13 cellular contexts compared by ENCODE assay signal in the genomic region with DNA sequence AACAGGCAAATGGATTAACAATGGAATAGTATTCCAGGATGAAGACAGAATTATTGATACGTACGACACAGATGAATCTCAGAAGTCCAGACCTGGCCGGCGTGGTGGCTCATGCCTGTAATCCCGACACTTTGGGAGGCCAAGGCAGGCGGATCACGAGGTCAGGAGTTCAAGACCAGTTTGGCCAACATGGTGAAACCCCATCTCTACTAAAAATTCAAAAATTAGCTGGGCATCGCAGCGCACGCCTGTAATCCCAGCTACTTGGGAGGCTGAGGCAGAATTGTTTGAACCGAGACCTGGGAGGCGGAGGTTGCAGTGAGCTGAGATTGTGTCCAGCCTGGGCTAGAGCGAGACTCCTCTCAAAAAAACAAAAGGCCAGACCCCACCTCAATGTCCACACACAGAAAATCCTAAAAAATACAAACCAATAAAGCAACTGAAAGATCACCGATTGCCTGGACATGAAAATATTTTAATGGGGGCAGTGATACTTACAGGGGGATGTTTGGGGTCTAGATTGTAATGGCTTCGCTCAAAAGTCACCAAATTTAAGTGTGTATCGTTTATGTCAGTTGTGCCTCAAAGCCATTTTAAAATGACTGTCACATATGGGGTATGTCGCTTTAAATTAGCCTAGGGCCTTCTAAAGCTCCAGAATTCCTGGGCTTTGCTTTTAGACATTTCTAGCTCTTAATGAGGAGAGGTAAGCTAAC. TPM values are rescaled to one million over a fixed set of nuclear protein-coding genes. Genes with fewer than 3 reads are reported as not detected.
A peak's percentile ranks its signal among the peaks of the same experiment; 100 is the strongest.
DNase-seq lines count a peak whose midpoint lies in the region; ATAC-seq and TF ChIP-seq lines count a peak whose summit lies in the region.
"Had no signal": no experiment of that assay in that cellular context is flagged by ENCODE, and none has a peak within 500 bp of the region (broad histone marks: within the 10 kb centered on the region; RNA-seq: fewer than 3 reads in every experiment).

No MANE protein-coding gene starts in this region.

- peaks cover 27 to 39% of the 10 kb centered on the region in 2 donors for H3K36me3 Mint-ChIP-seq in activated T-cell treated with anti-CD3 and anti-CD28 coated beads, Interleukin-2, amount 50 U/mL, for 72 hours (ENCODE audit: insufficient read depth in 2 of 2)
- peaks cover 63% of the 10 kb centered on the region for H3K36me3 Mint-ChIP-seq in activated T-helper 1 cell treated with anti-CD3 and anti-CD28 coated beads, Interleukin-12 subunit alpha, Interleukin-12 subunit beta, Interleukin-2, Interleukin-4 antibody, amounts not matched to agents 30 ng/mL and 10 ng/mL and 1 ng/mL, durations not matched to agents 14 hours and 24 hours and 36 hours (ENCODE audit: low read depth)
- H3K36me3 Mint-ChIP-seq in neural crest cell (ENCODE audit: low read depth), result peaks cover 42% of the 10 kb centered on the region

- no peak for ATAC-seq in activated T-cell treated with anti-CD3 and anti-CD28 coated beads, Interleukin-2, amount 50 U/mL, for 72 hours (replicated peaks in 1 of 2)
- no peak for ATAC-seq in HG02852 (IDR thresholded peaks at IDR 0.05; ENCODE audit: unreplicated experiment)

- in situ Hi-C loops in GM23248 (cut with MboI), result no loop called here

- 89 to 91% methylated on average over 17 of the region's 17 CpGs for WGBS in GM23248 (ENCODE audit: low coverage in 1 of 2, low lambda C conversion rate in 2 of 2, missing lambda C conversion rate in 2 of 2), 2 experiments

- H3K79me2 ChIP-seq in GM23248 (ENCODE audit: insufficient read depth), result peaks cover 52% of the 10 kb centered on the region

- no peak overlapping the region for H3K4me2 ChIP-seq in GM23248 (ENCODE audit: unreplicated experiment)

- no peak overlapping the region for H3K4me3 ChIP-seq in GM23248
- H3K4me3 ChIP-seq: breast epithelium, esophagus squamous epithelium, lung had no signal

- no peaks in the 10 kb centered on the region for H3K27me3 Mint-ChIP-seq in activated T-cell treated with anti-CD3 and anti-CD28 coated beads, Interleukin-2, amount 50 U/mL, for 72 hours (ENCODE audit: low read depth)
- H3K27me3 Mint-ChIP-seq in activated T-helper 1 cell treated with anti-CD3 and anti-CD28 coated beads, Interleukin-12 subunit alpha, Interleukin-12 subunit beta, Interleukin-2, Interleukin-4 antibody, amounts not matched to agents 30 ng/mL and 10 ng/mL and 1 ng/mL, durations not matched to agents 14 hours and 24 hours and 36 hours (ENCODE audit: insufficient read depth), result no peaks in the 10 kb centered on the region
- H3K27me3 Mint-ChIP-seq in neural crest cell (ENCODE audit: low read depth), result no peaks in the 10 kb centered on the region

- no peak for TF ChIP-seq CTCF in neural crest cell (conservative IDR thresholded peaks at IDR 0.05)

- peaks cover 34% of the 10 kb centered on the region for H3K36me3 ChIP-seq in GM23248 (ENCODE audit: low read depth)

- H3K9me3 ChIP-seq in GM23248 (ENCODE audit: low read depth), result no peaks in the 10 kb centered on the region
- H3K9me3 ChIP-seq: breast epithelium, esophagus squamous epithelium had no signal

- DNase-seq in activated T-cell treated with anti-CD3 and anti-CD28 coated beads, Interleukin-2, amount 50 U/mL, for 72 hours, result no peak
- no peak for DNase-seq in activated T-cell treated with anti-CD3 and anti-CD28 coated beads, Interleukin-2, amount 50 U/mL, for 1 hour
- DNase-seq in GM23248 (no peak), neural crest cell (ENCODE audit: low read depth, low spot score) (no peak), NAMALWA (ENCODE audit: low spot score) (no peak)
- DNase-seq in activated T-helper 1 cell treated with anti-CD3 and anti-CD28 coated beads, Interleukin-12 subunit alpha, Interleukin-12 subunit beta, Interleukin-2, Interleukin-4 antibody, amounts not matched to agents 30 ng/mL and 10 ng/mL and 1 ng/mL, durations not matched to agents 14 hours and 24 hours and 36 hours (ENCODE audit: low spot score), result no peak
- no peak for DNase-seq in stimulated activated CD4-positive, alpha-beta T cell treated with anti-CD3 and anti-CD28 coated beads, Interleukin-2, amount 100 ng/mL, for 48 hours
- DNase-seq: activated CD8-positive, alpha-beta memory T cell treated with anti-CD3 and anti-CD28 coated beads for 24 hours; esophagus squamous epithelium; glutamatergic neuron had no signal

- peaks cover 66% of the 10 kb centered on the region for H3F3A ChIP-seq in GM23248 (ENCODE audit: insufficient read depth)

- peaks cover 16% of the 10 kb centered on the region for H3K4me1 ChIP-seq in GM23248 (ENCODE audit: insufficient read depth)
- H3K4me1 ChIP-seq: breast epithelium had no signal

- H2AFZ ChIP-seq in GM23248, result no peak overlapping the region

- 0 out of 2 replicates have a peak overlapping the region, but pooled peaks have one; percentile 1 for H3K27ac ChIP-seq in GM23248
- H3K27ac ChIP-seq: breast epithelium, esophagus squamous epithelium had no signal

- no peaks in the 10 kb centered on the region for H3K9me2 ChIP-seq in GM23248 (ENCODE audit: insufficient read depth)

- peak overlapping the region; percentile 71 for H3K27ac Mint-ChIP-seq in activated T-cell treated with anti-CD3 and anti-CD28 coated beads, Interleukin-2, amount 50 U/mL, for 72 hours
- no peak overlapping the region for H3K27ac Mint-ChIP-seq in activated T-helper 1 cell treated with anti-CD3 and anti-CD28 coated beads, Interleukin-12 subunit alpha, Interleukin-12 subunit beta, Interleukin-2, Interleukin-4 antibody, amounts not matched to agents 30 ng/mL and 10 ng/mL and 1 ng/mL, durations not matched to agents 14 hours and 24 hours and 36 hours
- H3K27ac Mint-ChIP-seq in neural crest cell (ENCODE audit: unreplicated experiment), result no peak overlapping the region

- H3K9me3 Mint-ChIP-seq in activated T-cell treated with anti-CD3 and anti-CD28 coated beads, Interleukin-2, amount 50 U/mL, for 72 hours, result no peaks in the 10 kb centered on the region
- no peaks in the 10 kb centered on the region for H3K9me3 Mint-ChIP-seq in activated T-helper 1 cell treated with anti-CD3 and anti-CD28 coated beads, Interleukin-12 subunit alpha, Interleukin-12 subunit beta, Interleukin-2, Interleukin-4 antibody, amounts not matched to agents 30 ng/mL and 10 ng/mL and 1 ng/mL, durations not matched to agents 14 hours and 24 hours and 36 hours
- H3K9me3 Mint-ChIP-seq in neural crest cell, result no peaks in the 10 kb centered on the region

- peaks cover 32% of the 10 kb centered on the region for H3K4me1 Mint-ChIP-seq in activated T-cell treated with anti-CD3 and anti-CD28 coated beads, Interleukin-2, amount 50 U/mL, for 72 hours (ENCODE audit: low read depth)
- peaks cover 25% of the 10 kb centered on the region for H3K4me1 Mint-ChIP-seq in activated T-helper 1 cell treated with anti-CD3 and anti-CD28 coated beads, Interleukin-12 subunit alpha, Interleukin-12 subunit beta, Interleukin-2, Interleukin-4 antibody, amounts not matched to agents 30 ng/mL and 10 ng/mL and 1 ng/mL, durations not matched to agents 14 hours and 24 hours and 36 hours (ENCODE audit: low read depth)
- H3K4me1 Mint-ChIP-seq in neural crest cell, result peaks cover 35% of the 10 kb centered on the region

- H3K9ac ChIP-seq in GM23248, result no peak overlapping the region

- H3K27me3 ChIP-seq in GM23248 (replicated peaks; ENCODE audit: insufficient read depth), result no peaks in the 10 kb centered on the region
- H3K27me3 ChIP-seq: breast epithelium, esophagus squamous epithelium had no signal

- no peaks in the 10 kb centered on the region for H4K20me1 ChIP-seq in GM23248 (ENCODE audit: insufficient read depth)

- intact Hi-C loops in activated T-helper 1 cell treated with anti-CD3 and anti-CD28 coated beads, Interleukin-12 subunit alpha, Interleukin-12 subunit beta, Interleukin-2, Interleukin-4 antibody, amounts not matched to agents 30 ng/mL and 10 ng/mL and 1 ng/mL, durations not matched to agents 14 hours and 24 hours and 36 hours (cut with micrococcal nuclease), result no loop called here

- H3K4me3 Mint-ChIP-seq in activated T-cell treated with anti-CD3 and anti-CD28 coated beads, Interleukin-2, amount 50 U/mL, for 72 hours, result no peak overlapping the region
- H3K4me3 Mint-ChIP-seq in activated T-helper 1 cell treated with anti-CD3 and anti-CD28 coated beads, Interleukin-12 subunit alpha, Interleukin-12 subunit beta, Interleukin-2, Interleukin-4 antibody, amounts not matched to agents 30 ng/mL and 10 ng/mL and 1 ng/mL, durations not matched to agents 14 hours and 24 hours and 36 hours, result peak overlapping the region; percentile 22
- peak overlapping the region; percentile 71 for H3K4me3 Mint-ChIP-seq in neural crest cell

RNA-seq across cellular contexts. Expression of gene RPS25, which starts 3.8 kb away (rescaled TPM):
- 1,000 to 10,000 TPM; 1,893 to 1,917 TPM for total RNA-seq in activated T-cell treated with anti-CD3 and anti-CD28 coated beads, Interleukin-2, amount 50 U/mL, for 72 hours
- 653 and 1,103 TPM in 2 replicates for total RNA-seq in GM23248 (2014; rRNA removed; shearing (Covaris generic))
- 1,202 and 1,239 TPM in 2 replicates for polyA plus RNA-seq in GM23248 (2016; fragmentation: Nextera tagmentation; extraction: Ambion mirVana)
- 1,440 and 1,455 TPM in 2 replicates for total RNA-seq in activated T-helper 1 cell treated with anti-CD3 and anti-CD28 coated beads, Interleukin-12 subunit alpha, Interleukin-12 subunit beta, Interleukin-2, Interleukin-4 antibody, amounts not matched to agents 30 ng/mL and 10 ng/mL and 1 ng/mL, durations not matched to agents 14 hours and 24 hours and 36 hours
- 1,203 and 1,208 TPM in 2 replicates for total RNA-seq in neural crest cell

RNA-seq across cellular contexts. Expression of gene TRAPPC4, which starts 4.2 kb away (rescaled TPM):
- total RNA-seq in activated T-cell treated with anti-CD3 and anti-CD28 coated beads, Interleukin-2, amount 50 U/mL, for 72 hours, result 10 to 100 TPM; 59.3 to 70.0 TPM
- 70.4 and 90.6 TPM in 2 replicates for total RNA-seq in GM23248 (2014; rRNA removed; shearing (Covaris generic))
- 207 and 210 TPM in 2 replicates for polyA plus RNA-seq in GM23248 (2016; fragmentation: Nextera tagmentation; extraction: Ambion mirVana)
- total RNA-seq in activated T-helper 1 cell treated with anti-CD3 and anti-CD28 coated beads, Interleukin-12 subunit alpha, Interleukin-12 subunit beta, Interleukin-2, Interleukin-4 antibody, amounts not matched to agents 30 ng/mL and 10 ng/mL and 1 ng/mL, durations not matched to agents 14 hours and 24 hours and 36 hours, result 141 and 142 TPM in 2 replicates
- total RNA-seq in neural crest cell, result 88.1 and 90.1 TPM in 2 replicates

RNA-seq across cellular contexts. Expression of gene SLC37A4, which starts 16.3 kb away (rescaled TPM):
- 10 to 100 TPM; 35.8 to 41.4 TPM for total RNA-seq in activated T-cell treated with anti-CD3 and anti-CD28 coated beads, Interleukin-2, amount 50 U/mL, for 72 hours
- total RNA-seq in GM23248 (2014; rRNA removed; shearing (Covaris generic)), result 11.1 and 13.7 TPM in 2 replicates
- polyA plus RNA-seq in GM23248 (2016; fragmentation: Nextera tagmentation; extraction: Ambion mirVana), result 7.8 and 7.9 TPM in 2 replicates
- 24.3 and 28.7 TPM in 2 replicates for total RNA-seq in activated T-helper 1 cell treated with anti-CD3 and anti-CD28 coated beads, Interleukin-12 subunit alpha, Interleukin-12 subunit beta, Interleukin-2, Interleukin-4 antibody, amounts not matched to agents 30 ng/mL and 10 ng/mL and 1 ng/mL, durations not matched to agents 14 hours and 24 hours and 36 hours
- 50.2 and 50.3 TPM in 2 replicates for total RNA-seq in neural crest cell

RNA-seq across cellular contexts. Expression of gene CENATAC, which starts 16.4 kb away (rescaled TPM):
- 10 to 100 TPM; 40.1 to 44.5 TPM for total RNA-seq in activated T-cell treated with anti-CD3 and anti-CD28 coated beads, Interleukin-2, amount 50 U/mL, for 72 hours
- 15.3 and 19.3 TPM in 2 replicates for total RNA-seq in GM23248 (2014; rRNA removed; shearing (Covaris generic))
- 10.4 and 13.1 TPM in 2 replicates for polyA plus RNA-seq in GM23248 (2016; fragmentation: Nextera tagmentation; extraction: Ambion mirVana)
- 50.1 and 53.6 TPM in 2 replicates for total RNA-seq in activated T-helper 1 cell treated with anti-CD3 and anti-CD28 coated beads, Interleukin-12 subunit alpha, Interleukin-12 subunit beta, Interleukin-2, Interleukin-4 antibody, amounts not matched to agents 30 ng/mL and 10 ng/mL and 1 ng/mL, durations not matched to agents 14 hours and 24 hours and 36 hours
- 32.5 and 35.1 TPM in 2 replicates for total RNA-seq in neural crest cell

RNA-seq across cellular contexts. Expression of gene HYOU1, which starts 42.6 kb away (rescaled TPM):
- 100 to 1,000 TPM; 199 to 232 TPM for total RNA-seq in activated T-cell treated with anti-CD3 and anti-CD28 coated beads, Interleukin-2, amount 50 U/mL, for 72 hours
- 85.4 and 97.0 TPM in 2 replicates for total RNA-seq in GM23248 (2014; rRNA removed; shearing (Covaris generic))
- 56.3 and 58.5 TPM in 2 replicates for polyA plus RNA-seq in GM23248 (2016; fragmentation: Nextera tagmentation; extraction: Ambion mirVana)
- 216 and 219 TPM in 2 replicates for total RNA-seq in activated T-helper 1 cell treated with anti-CD3 and anti-CD28 coated beads, Interleukin-12 subunit alpha, Interleukin-12 subunit beta, Interleukin-2, Interleukin-4 antibody, amounts not matched to agents 30 ng/mL and 10 ng/mL and 1 ng/mL, durations not matched to agents 14 hours and 24 hours and 36 hours
- 199 and 204 TPM in 2 replicates for total RNA-seq in neural crest cell

Comparison
In these comparisons a context has a peak if more than half of its experiments do, and no peak if none do; other contexts are left out.
1. H3K4me3 Mint-ChIP-seq: peak in activated T-helper 1 cell treated with anti-CD3 and anti-CD28 coated beads, Interleukin-12 subunit alpha, Interleukin-12 subunit beta, Interleukin-2, Interleukin-4 antibody, amounts not matched to agents 30 ng/mL and 10 ng/mL and 1 ng/mL, durations not matched to agents 14 hours and 24 hours and 36 hours (single experiment) and neural crest cell (single experiment); none in activated T-cell treated with anti-CD3 and anti-CD28 coated beads, Interleukin-2, amount 50 U/mL, for 72 hours (0 of 2).